ENCODE assay signal across 1 cellular context in the genomic region with DNA sequence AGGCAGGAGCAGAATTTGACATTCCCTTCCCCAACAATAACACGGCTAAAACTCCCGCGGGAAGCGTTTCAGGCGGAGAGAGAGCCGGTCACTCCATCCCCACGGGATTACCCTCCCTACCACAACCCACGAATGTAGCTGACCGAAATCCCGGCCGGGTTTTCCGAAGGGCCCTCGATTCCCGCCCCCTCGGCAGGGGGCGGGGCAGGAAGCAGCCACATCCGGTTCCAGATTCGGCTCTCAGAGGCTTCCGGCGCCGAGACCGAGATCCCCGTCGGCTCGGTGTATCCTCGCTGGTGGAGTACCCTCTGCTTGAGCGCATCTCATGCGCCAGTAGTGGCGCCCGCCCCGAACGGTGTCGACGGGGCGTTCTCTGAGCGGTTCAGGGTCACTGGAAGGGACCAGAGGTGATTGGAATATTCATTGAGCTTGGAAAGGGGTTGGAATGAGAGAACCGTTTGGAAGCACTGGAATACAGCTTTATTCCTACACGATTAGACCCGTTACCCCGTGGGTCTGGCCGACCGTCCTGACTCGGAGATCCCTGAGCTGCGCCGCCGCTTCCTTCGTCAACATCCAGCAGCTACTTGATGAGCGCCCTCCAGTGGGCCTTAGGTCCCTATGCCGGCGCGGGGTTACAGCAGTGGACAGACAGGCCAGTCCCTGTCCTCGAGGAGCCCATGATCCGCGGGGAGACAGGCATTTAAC.
TF ChIP-seq lines count a peak whose summit lies in the region.

No MANE protein-coding gene starts in this region.

TF ChIP-seq in HepG2, 621 proteins besides CTCF, POLR2A, EP300 and RAD21 (continued from another document and continues in another):
- peak; percentile 84; the same call in 1 of the 2 replicates for TF ChIP-seq KIAA2018 (CRISPR knock-in tag; IDR thresholded peaks at IDR 0.05; ENCODE audit: borderline replicate concordance)
- TF ChIP-seq SMARCE1 (IDR thresholded peaks at IDR 0.05; ENCODE audit: borderline replicate concordance), result no peak
- peak; percentile 60; the same call in 1 of the 2 replicates for TF ChIP-seq ZBTB37 (CRISPR knock-in tag; IDR thresholded peaks at IDR 0.05)
- TF ChIP-seq DDIT3 (CRISPR knock-in tag; IDR thresholded peaks at IDR 0.05), result peak; percentile 53; the same call in 1 of the 2 replicates
- TF ChIP-seq KAT2B (IDR thresholded peaks at IDR 0.05; ENCODE audit: borderline replicate concordance, low read depth, low read length), result no peak
- 0 out of 2 replicates have a peak, but pooled peaks have one; percentile 59 for TF ChIP-seq ZC3H4 (CRISPR knock-in tag; IDR thresholded peaks at IDR 0.05; ENCODE audit: borderline replicate concordance)
- 0 out of 2 replicates have a peak, but pooled peaks have one; percentile 62 for TF ChIP-seq CREM (IDR thresholded peaks at IDR 0.05)
- TF ChIP-seq CREM (CRISPR knock-in tag; IDR thresholded peaks at IDR 0.05), result no peak
- TF ChIP-seq MTERF4 (CRISPR knock-in tag; IDR thresholded peaks at IDR 0.05), result no peak; the same call in 1 of the 2 replicates
- no peak for TF ChIP-seq MIXL1 (CRISPR knock-in tag; IDR thresholded peaks at IDR 0.05)
- no peak for TF ChIP-seq KDM4B (CRISPR knock-in tag; IDR thresholded peaks at IDR 0.05)
- peak; percentile 79; the same call in 1 of the 2 replicates for TF ChIP-seq ZNF205 (CRISPR knock-in tag; IDR thresholded peaks at IDR 0.05)
- TF ChIP-seq ZIK1 (CRISPR knock-in tag; IDR thresholded peaks at IDR 0.05; ENCODE audit: borderline replicate concordance, low read depth), result peak; percentile 62; the same call in 1 of the 2 replicates
- TF ChIP-seq KMT2A (CRISPR knock-in tag; IDR thresholded peaks at IDR 0.05), result peak; percentile 85
- TF ChIP-seq ZFY (CRISPR knock-in tag; IDR thresholded peaks at IDR 0.05), result peak; percentile 73
- peak; percentile 67; the same call in 1 of the 2 replicates for TF ChIP-seq ZNF143 (CRISPR knock-in tag; IDR thresholded peaks at IDR 0.05)
- TF ChIP-seq HNRNPUL1 (IDR thresholded peaks at IDR 0.05; ENCODE audit: low read depth, low read length), result no peak
- no peak for TF ChIP-seq TRIM22 (IDR thresholded peaks at IDR 0.05)
- TF ChIP-seq GLI4 (CRISPR knock-in tag; IDR thresholded peaks at IDR 0.05; ENCODE audit: borderline replicate concordance), result peak; percentile 87; the same call in 1 of the 2 replicates
- TF ChIP-seq HOXA9 (CRISPR knock-in tag; IDR thresholded peaks at IDR 0.05; ENCODE audit: borderline replicate concordance), result peak; percentile 68; the same call in 1 of the 2 replicates
- TF ChIP-seq ZNF160 (CRISPR knock-in tag; IDR thresholded peaks at IDR 0.05), result peak; percentile 63; the same call in 1 of the 2 replicates
- peak; percentile 93 for TF ChIP-seq SP5 (CRISPR knock-in tag; IDR thresholded peaks at IDR 0.05; ENCODE audit: borderline replicate concordance, low read depth)
- TF ChIP-seq, protein P1, sequence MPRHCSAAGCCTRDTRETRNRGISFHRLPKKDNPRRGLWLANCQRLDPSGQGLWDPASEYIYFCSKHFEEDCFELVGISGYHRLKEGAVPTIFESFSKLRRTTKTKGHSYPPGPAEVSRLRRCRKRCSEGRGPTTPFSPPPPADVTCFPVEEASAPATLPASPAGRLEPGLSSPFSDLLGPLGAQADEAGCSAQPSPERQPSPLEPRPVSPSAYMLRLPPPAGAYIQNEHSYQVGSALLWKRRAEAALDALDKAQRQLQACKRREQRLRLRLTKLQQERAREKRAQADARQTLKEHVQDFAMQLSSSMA (CRISPR knock-in tag; IDR thresholded peaks at IDR 0.05), result peak; percentile 94; the same call in 1 of the 2 replicates
- TF ChIP-seq ZNF780A (CRISPR knock-in tag; IDR thresholded peaks at IDR 0.05), result peak; percentile 58
- TF ChIP-seq ZNF652 (CRISPR knock-in tag; IDR thresholded peaks at IDR 0.05; ENCODE audit: borderline replicate concordance, low read depth), result no peak; the same call in 1 of the 2 replicates
- TF ChIP-seq ZNF576 (CRISPR knock-in tag; IDR thresholded peaks at IDR 0.05), result peak; percentile 87; the same call in 1 of the 2 replicates
- TF ChIP-seq, protein P2, sequence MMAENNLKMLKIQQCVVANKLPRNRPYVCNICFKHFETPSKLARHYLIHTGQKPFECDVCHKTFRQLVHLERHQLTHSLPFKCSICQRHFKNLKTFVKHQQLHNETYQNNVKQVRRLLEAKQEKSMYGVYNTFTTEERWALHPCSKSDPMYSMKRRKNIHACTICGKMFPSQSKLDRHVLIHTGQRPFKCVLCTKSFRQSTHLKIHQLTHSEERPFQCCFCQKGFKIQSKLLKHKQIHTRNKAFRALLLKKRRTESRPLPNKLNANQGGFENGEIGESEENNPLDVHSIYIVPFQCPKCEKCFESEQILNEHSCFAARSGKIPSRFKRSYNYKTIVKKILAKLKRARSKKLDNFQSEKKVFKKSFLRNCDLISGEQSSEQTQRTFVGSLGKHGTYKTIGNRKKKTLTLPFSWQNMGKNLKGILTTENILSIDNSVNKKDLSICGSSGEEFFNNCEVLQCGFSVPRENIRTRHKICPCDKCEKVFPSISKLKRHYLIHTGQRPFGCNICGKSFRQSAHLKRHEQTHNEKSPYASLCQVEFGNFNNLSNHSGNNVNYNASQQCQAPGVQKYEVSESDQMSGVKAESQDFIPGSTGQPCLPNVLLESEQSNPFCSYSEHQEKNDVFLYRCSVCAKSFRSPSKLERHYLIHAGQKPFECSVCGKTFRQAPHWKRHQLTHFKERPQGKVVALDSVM (CRISPR knock-in tag; IDR thresholded peaks at IDR 0.05), result peak; percentile 73
- TF ChIP-seq, protein P3, sequence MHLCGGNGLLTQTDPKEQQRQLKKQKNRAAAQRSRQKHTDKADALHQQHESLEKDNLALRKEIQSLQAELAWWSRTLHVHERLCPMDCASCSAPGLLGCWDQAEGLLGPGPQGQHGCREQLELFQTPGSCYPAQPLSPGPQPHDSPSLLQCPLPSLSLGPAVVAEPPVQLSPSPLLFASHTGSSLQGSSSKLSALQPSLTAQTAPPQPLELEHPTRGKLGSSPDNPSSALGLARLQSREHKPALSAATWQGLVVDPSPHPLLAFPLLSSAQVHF (CRISPR knock-in tag; IDR thresholded peaks at IDR 0.05), result peak; percentile 78
- TF ChIP-seq NCOA2 (CRISPR knock-in tag; IDR thresholded peaks at IDR 0.05), result peak; percentile 45; the same call in 1 of the 2 replicates
- TF ChIP-seq ZNF441 (CRISPR knock-in tag; IDR thresholded peaks at IDR 0.05; ENCODE audit: borderline replicate concordance), result peak; percentile 80; the same call in 1 of the 2 replicates
- peak; percentile 96; the same call in 1 of the 2 replicates for TF ChIP-seq SNAI1 (CRISPR knock-in tag; IDR thresholded peaks at IDR 0.05; ENCODE audit: borderline replicate concordance)
- peak; percentile 57 for TF ChIP-seq MXD3 (CRISPR knock-in tag; IDR thresholded peaks at IDR 0.05)
- peak; percentile 73 for TF ChIP-seq ZNF263 (CRISPR knock-in tag; IDR thresholded peaks at IDR 0.05)
- peak; percentile 63 for TF ChIP-seq ZKSCAN8 (CRISPR knock-in tag; IDR thresholded peaks at IDR 0.05; ENCODE audit: borderline replicate concordance)
- TF ChIP-seq, protein P4, sequence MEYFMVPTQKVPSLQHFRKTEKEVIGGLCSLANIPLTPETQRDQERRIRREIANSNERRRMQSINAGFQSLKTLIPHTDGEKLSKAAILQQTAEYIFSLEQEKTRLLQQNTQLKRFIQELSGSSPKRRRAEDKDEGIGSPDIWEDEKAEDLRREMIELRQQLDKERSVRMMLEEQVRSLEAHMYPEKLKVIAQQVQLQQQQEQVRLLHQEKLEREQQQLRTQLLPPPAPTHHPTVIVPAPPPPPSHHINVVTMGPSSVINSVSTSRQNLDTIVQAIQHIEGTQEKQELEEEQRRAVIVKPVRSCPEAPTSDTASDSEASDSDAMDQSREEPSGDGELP (IDR thresholded peaks at IDR 0.05; ENCODE audit: borderline replicate concordance, low read depth), result no peak
- no peak for TF ChIP-seq ZNF883 (CRISPR knock-in tag; IDR thresholded peaks at IDR 0.05; ENCODE audit: not compliant biosample characterization)
- TF ChIP-seq SETDB1 (CRISPR knock-in tag; IDR thresholded peaks at IDR 0.05; ENCODE audit: borderline replicate concordance), result no peak
- TF ChIP-seq ZNF207 (IDR thresholded peaks at IDR 0.05; ENCODE audit: borderline replicate concordance), result no peak
- TF ChIP-seq NFE2 (CRISPR knock-in tag; IDR thresholded peaks at IDR 0.05), result no peak
- no peak; the same call in 1 of the 2 replicates for TF ChIP-seq ZSCAN25 (CRISPR knock-in tag; IDR thresholded peaks at IDR 0.05)
- TF ChIP-seq ZMYM4 (CRISPR knock-in tag; IDR thresholded peaks at IDR 0.05), result no peak
- no peak; the same call in 1 of the 2 replicates for TF ChIP-seq ZNF256 (CRISPR knock-in tag; conservative IDR thresholded peaks at IDR 0.05)
